ENCODE assay signal across 20 cellular contexts in genomic region chr3:127585163-127585812, GRCh38. TPM values are rescaled to one million over a fixed set of nuclear protein-coding genes. Genes with fewer than 3 reads are reported as not detected.
DNase-seq lines count a peak whose midpoint lies in the region; ATAC-seq, FAIRE-seq and TF ChIP-seq lines count a peak whose summit lies in the region.
"Had no signal": no experiment of that assay in that cellular context is flagged by ENCODE, and none has a peak within 500 bp of the region (broad histone marks: within the 10 kb centered on the region; RNA-seq: fewer than 3 reads in every experiment).

No MANE protein-coding gene starts in this region.

- FAIRE-seq in GM12891 (lab: Jason Lieb, UNC) (peak; percentile 20), bronchial epithelial cell (lab: Jason Lieb, UNC) (peak; percentile 28)
- FAIRE-seq: G401.6, urothelium cell line had no signal

- no peak for TF ChIP-seq POLR2A in GM12891 (IDR thresholded peaks at IDR 0.05; ENCODE audit: low read depth, low read length)

- H3K9me3 ChIP-seq in left lung: no peaks in the 10 kb centered on the region
- H3K9me3 ChIP-seq: MG63, sigmoid colon had no signal

- H3K36me3 ChIP-seq in bronchial epithelial cell (ENCODE audit: control insufficient read depth, insufficient read depth, low read length): peaks cover 4% of the 10 kb centered on the region
- peaks cover 0 to 9% of the 10 kb centered on the region in 2 donors for H3K36me3 ChIP-seq in left lung
- H3K36me3 ChIP-seq: brain microvascular endothelial cell had no signal

- H3K4me1 ChIP-seq in left lung: peaks cover 7 to 59% of the 10 kb centered on the region in 2 donors

- no peak for TF ChIP-seq CTCF in bronchial epithelial cell (IDR thresholded peaks at IDR 0.05; ENCODE audit: insufficient read depth, low read length, severe bottlenecking)
- TF ChIP-seq CTCF in left lung (IDR thresholded peaks at IDR 0.05): no peak

- H3K4me3 ChIP-seq in bronchial epithelial cell (ENCODE audit: low read depth, low read length) (no peak overlapping the region), left lung (no peak overlapping the region)
- H3K4me3 ChIP-seq: MG63, sigmoid colon had no signal

- peak; percentile 54 for DNase-seq in AG20443 (ENCODE audit: low spot score)
- no peak for DNase-seq in GM12891 (ENCODE audit: insufficient read length, low spot score)
- DNase-seq in bronchial epithelial cell (ENCODE audit: low read depth): no peak
- no peak for DNase-seq in left lung
- DNase-seq in activated CD4-positive, alpha-beta T cell treated with anti-CD3 and anti-CD28 coated beads for 4 hours: no peak
- no peak for DNase-seq in left lobe of liver (ENCODE audit: low spot score)
- DNase-seq in hypothalamus (lab: John Stamatoyannopoulos, UW): no peak
- DNase-seq: activated T-cell treated with anti-CD3 and anti-CD28 coated beads for 4 hours; brain microvascular endothelial cell; immature natural killer cell; MG63; NCI-H187 treated with DMSO at 0.1 percent for 48 hours; sigmoid colon; stimulated activated CD4-positive, alpha-beta T cell treated with anti-CD3 and anti-CD28 coated beads, Interleukin-1b, Interleukin-23, amount 100 ng/mL, for 48 hours; stimulated activated naive CD8-positive, alpha-beta T cell treated with anti-CD3 and anti-CD28 coated beads, Interleukin-15, amount 100 ng/mL, for 72 hours had no signal

- H3K27ac ChIP-seq in left lung: no peak overlapping the region
- H3K27ac ChIP-seq: brain microvascular endothelial cell, epithelial cell of prostate, parathyroid adenoma, sigmoid colon had no signal

- ATAC-seq in left lung (peak; percentile 8), left lobe of liver (no peak), GM18861 (IDR thresholded peaks at IDR 0.05; ENCODE audit: unreplicated experiment) (no peak)
- ATAC-seq: stimulated activated naive CD8-positive, alpha-beta T cell treated with anti-CD3 and anti-CD28 coated beads, Interleukin-15, amount 100 ng/mL, for 72 hours had no signal

- no peaks in the 10 kb centered on the region for H3K27me3 ChIP-seq in bronchial epithelial cell (ENCODE audit: control insufficient read depth, insufficient read depth, low read length)
- H3K27me3 ChIP-seq in left lung: no peaks in the 10 kb centered on the region
- H3K27me3 ChIP-seq: brain microvascular endothelial cell, MG63, sigmoid colon had no signal

- intact Hi-C loops in left lung (cut with DNase I): no loop called here

TF ChIP-seq in GM12891, 5 proteins besides CTCF, POLR2A, EP300 and RAD21:
- TF ChIP-seq PAX5 (IDR thresholded peaks at IDR 0.05; ENCODE audit: insufficient read depth, low read length, severe bottlenecking) (no peak), TAF1 (IDR thresholded peaks at IDR 0.05; ENCODE audit: low read depth, low read length) (no peak), POLR2AphosphoS5 (IDR thresholded peaks at IDR 0.05; ENCODE audit: low read depth, low read length) (no peak), SPI1 (IDR thresholded peaks at IDR 0.05; ENCODE audit: low read depth, low read length) (no peak), POU2F2 (IDR thresholded peaks at IDR 0.05; ENCODE audit: low read depth, low read length) (no peak)

RNA-seq across cellular contexts. Expression of gene TPRA1, which starts 5.2 kb away (rescaled TPM):
- polyA plus RNA-seq in GM12891 (2012; ENCODE audit: low read depth, missing spikeins): 12.8 TPM
- total RNA-seq in bronchial epithelial cell (27.5 and 38.4 TPM in 2 replicates), left lung (10 to 100 TPM; 40.3 to 40.5 TPM), left lobe of liver (25.1 TPM)

RNA-seq across cellular contexts. Expression of gene MCM2, which starts 12.9 kb away (rescaled TPM):
- polyA plus RNA-seq in GM12891 (2012; ENCODE audit: low read depth, missing spikeins): 95.8 TPM
- 8.3 and 16.6 TPM in 2 replicates for total RNA-seq in bronchial epithelial cell
- 10 to 100 TPM; 17.0 to 37.8 TPM for total RNA-seq in left lung
- 1.4 TPM for total RNA-seq in left lobe of liver

RNA-seq across cellular contexts. Expression of gene PODXL2, which starts 43.7 kb away (rescaled TPM):
- polyA plus RNA-seq in GM12891 (2012; ENCODE audit: low read depth, missing spikeins): 4.0 TPM
- total RNA-seq in bronchial epithelial cell (1.8 and 3.4 TPM in 2 replicates), left lung (10 to 100 TPM in 1 of 2 donors, 1 to 10 TPM in 1; 2.9 to 12.3 TPM), left lobe of liver (1.5 TPM)
